8 cellular contexts compared by ENCODE assay signal in genomic region chr1:202135221-202135721, GRCh38. TPM values are rescaled to one million over a fixed set of nuclear protein-coding genes. Genes with fewer than 3 reads are reported as not detected.
A peak's percentile ranks its signal among the peaks of the same experiment; 100 is the strongest.
DNase-seq lines count a peak whose midpoint lies in the region; TF ChIP-seq lines count a peak whose summit lies in the region.

No MANE protein-coding gene starts in this region.

- in situ Hi-C loops in ACHN (cut with HindIII; ENCODE audit: low pct_ligation_motif_present, low pct_unique_long_range_greater_than_20kb, low sequenced_read_pairs) (no loop called here), GM13977 (cut with MboI; ENCODE audit: low pct_unique_long_range_greater_than_20kb, low sequenced_read_pairs, unreplicated experiment) (loop anchor here (10.0 kb wide), 1 partner anchor 240 kb away; no protein-coding TSS in a partner anchor), KBM-7 (cut with MboI; ENCODE audit: low pct_unique_long_range_greater_than_20kb, low sequenced_read_pairs) (no loop called here)

- TF ChIP-seq CTCF in GM13977 (IDR thresholded peaks at IDR 0.05; ENCODE audit: extremely low read depth, insufficient read depth, missing control alignments): peak; percentile 87
- peak; percentile 90 for TF ChIP-seq CTCF in fibroblast of the aortic adventitia (IDR thresholded peaks at IDR 0.05; ENCODE audit: insufficient read depth, low read length)
- peak; percentile 92 for TF ChIP-seq CTCF in neural crest cell (conservative IDR thresholded peaks at IDR 0.05)

- no peak overlapping the region for H3K4me3 ChIP-seq in fibroblast of the aortic adventitia (ENCODE audit: low read depth, low read length)

- H3K9me3 Mint-ChIP-seq in activated T-helper 1 cell treated with anti-CD3 and anti-CD28 coated beads, Interleukin-12 subunit alpha, Interleukin-12 subunit beta, Interleukin-2, Interleukin-4 antibody, amounts not matched to agents 30 ng/mL and 10 ng/mL and 1 ng/mL, durations not matched to agents 14 hours and 24 hours and 36 hours: no peaks in the 10 kb centered on the region
- H3K9me3 Mint-ChIP-seq in neural crest cell: no peaks in the 10 kb centered on the region

- H3K4me1 Mint-ChIP-seq in activated T-helper 1 cell treated with anti-CD3 and anti-CD28 coated beads, Interleukin-12 subunit alpha, Interleukin-12 subunit beta, Interleukin-2, Interleukin-4 antibody, amounts not matched to agents 30 ng/mL and 10 ng/mL and 1 ng/mL, durations not matched to agents 14 hours and 24 hours and 36 hours (ENCODE audit: low read depth): no peaks in the 10 kb centered on the region
- peaks cover 14% of the 10 kb centered on the region for H3K4me1 Mint-ChIP-seq in neural crest cell

- intact Hi-C loops in activated T-helper 1 cell treated with anti-CD3 and anti-CD28 coated beads, Interleukin-12 subunit alpha, Interleukin-12 subunit beta, Interleukin-2, Interleukin-4 antibody, amounts not matched to agents 30 ng/mL and 10 ng/mL and 1 ng/mL, durations not matched to agents 14 hours and 24 hours and 36 hours (cut with micrococcal nuclease): loop anchor here (1.0 kb wide), 4 partner anchors 8 to 239 kb away; no protein-coding TSS in a partner anchor

- H3K4me3 Mint-ChIP-seq in activated T-helper 1 cell treated with anti-CD3 and anti-CD28 coated beads, Interleukin-12 subunit alpha, Interleukin-12 subunit beta, Interleukin-2, Interleukin-4 antibody, amounts not matched to agents 30 ng/mL and 10 ng/mL and 1 ng/mL, durations not matched to agents 14 hours and 24 hours and 36 hours: no peak overlapping the region
- peak overlapping the region; percentile 68 for H3K4me3 Mint-ChIP-seq in neural crest cell

- no peak overlapping the region for H3K27ac Mint-ChIP-seq in activated T-helper 1 cell treated with anti-CD3 and anti-CD28 coated beads, Interleukin-12 subunit alpha, Interleukin-12 subunit beta, Interleukin-2, Interleukin-4 antibody, amounts not matched to agents 30 ng/mL and 10 ng/mL and 1 ng/mL, durations not matched to agents 14 hours and 24 hours and 36 hours
- no peak overlapping the region for H3K27ac Mint-ChIP-seq in neural crest cell (ENCODE audit: unreplicated experiment)

- peaks cover 10% of the 10 kb centered on the region for H3K36me3 Mint-ChIP-seq in activated T-helper 1 cell treated with anti-CD3 and anti-CD28 coated beads, Interleukin-12 subunit alpha, Interleukin-12 subunit beta, Interleukin-2, Interleukin-4 antibody, amounts not matched to agents 30 ng/mL and 10 ng/mL and 1 ng/mL, durations not matched to agents 14 hours and 24 hours and 36 hours (ENCODE audit: low read depth)
- peaks cover 4% of the 10 kb centered on the region for H3K36me3 Mint-ChIP-seq in neural crest cell (ENCODE audit: low read depth)

- DNase-seq in ACHN (peak; percentile 68), GM13977 (ENCODE audit: low spot score) (peak; percentile 93), KBM-7 (peak; percentile 75), OCI-M1 (lab: John Stamatoyannopoulos, UW) (peak; percentile 81), fibroblast of the aortic adventitia (ENCODE audit: low read depth) (peak; percentile 67), neural crest cell (ENCODE audit: low read depth, low spot score) (peak; percentile 58), GOT3 (lab: John Stamatoyannopoulos, UW) (no peak)
- peak; percentile 24 for DNase-seq in activated T-helper 1 cell treated with anti-CD3 and anti-CD28 coated beads, Interleukin-12 subunit alpha, Interleukin-12 subunit beta, Interleukin-2, Interleukin-4 antibody, amounts not matched to agents 30 ng/mL and 10 ng/mL and 1 ng/mL, durations not matched to agents 14 hours and 24 hours and 36 hours (ENCODE audit: low spot score)

- H3K27me3 Mint-ChIP-seq in activated T-helper 1 cell treated with anti-CD3 and anti-CD28 coated beads, Interleukin-12 subunit alpha, Interleukin-12 subunit beta, Interleukin-2, Interleukin-4 antibody, amounts not matched to agents 30 ng/mL and 10 ng/mL and 1 ng/mL, durations not matched to agents 14 hours and 24 hours and 36 hours (ENCODE audit: insufficient read depth): no peaks in the 10 kb centered on the region
- no peaks in the 10 kb centered on the region for H3K27me3 Mint-ChIP-seq in neural crest cell (ENCODE audit: low read depth)

RNA-seq across cellular contexts. Expression of gene ARL8A, which starts 9.3 kb away (rescaled TPM):
- 56.6 and 69.0 TPM in 2 replicates for total RNA-seq in activated T-helper 1 cell treated with anti-CD3 and anti-CD28 coated beads, Interleukin-12 subunit alpha, Interleukin-12 subunit beta, Interleukin-2, Interleukin-4 antibody, amounts not matched to agents 30 ng/mL and 10 ng/mL and 1 ng/mL, durations not matched to agents 14 hours and 24 hours and 36 hours
- 3.4 and 16.9 TPM in 2 replicates for total RNA-seq in fibroblast of the aortic adventitia (ENCODE audit: low replicate concordance)
- total RNA-seq in neural crest cell: 50.9 and 57.3 TPM in 2 replicates

RNA-seq across cellular contexts. Expression of gene GPR37L1, which starts 12.6 kb away (rescaled TPM):
- total RNA-seq in activated T-helper 1 cell treated with anti-CD3 and anti-CD28 coated beads, Interleukin-12 subunit alpha, Interleukin-12 subunit beta, Interleukin-2, Interleukin-4 antibody, amounts not matched to agents 30 ng/mL and 10 ng/mL and 1 ng/mL, durations not matched to agents 14 hours and 24 hours and 36 hours: not detected in 2 replicates
- total RNA-seq in fibroblast of the aortic adventitia (ENCODE audit: low replicate concordance) (not detected in 2 replicates), neural crest cell (0.05 TPM in 1 of 2 replicates, not detected in the other)

RNA-seq across cellular contexts. Expression of gene PTPN7, which starts 25.1 kb away (rescaled TPM):
- 584 and 597 TPM in 2 replicates for total RNA-seq in activated T-helper 1 cell treated with anti-CD3 and anti-CD28 coated beads, Interleukin-12 subunit alpha, Interleukin-12 subunit beta, Interleukin-2, Interleukin-4 antibody, amounts not matched to agents 30 ng/mL and 10 ng/mL and 1 ng/mL, durations not matched to agents 14 hours and 24 hours and 36 hours
- total RNA-seq in fibroblast of the aortic adventitia (ENCODE audit: low replicate concordance) (not detected in 2 replicates), neural crest cell (not detected in 2 replicates)

RNA-seq across cellular contexts. Expression of gene LGR6, which starts 58.3 kb away (rescaled TPM):
- not detected in 2 replicates for total RNA-seq in activated T-helper 1 cell treated with anti-CD3 and anti-CD28 coated beads, Interleukin-12 subunit alpha, Interleukin-12 subunit beta, Interleukin-2, Interleukin-4 antibody, amounts not matched to agents 30 ng/mL and 10 ng/mL and 1 ng/mL, durations not matched to agents 14 hours and 24 hours and 36 hours
- total RNA-seq in fibroblast of the aortic adventitia (ENCODE audit: low replicate concordance) (not detected in 2 replicates), neural crest cell (0.16 and 0.91 TPM in 2 replicates)

Comparison
In these comparisons a context has a peak if more than half of its experiments do, and no peak if none do; other contexts are left out.
1. RNA of gene PTPN7, which starts 25.1 kb away (total RNA-seq): 584 to 597 TPM in activated T-helper 1 cell treated with anti-CD3 and anti-CD28 coated beads, Interleukin-12 subunit alpha, Interleukin-12 subunit beta, Interleukin-2, Interleukin-4 antibody, amounts not matched to agents 30 ng/mL and 10 ng/mL and 1 ng/mL, durations not matched to agents 14 hours and 24 hours and 36 hours; not detected in fibroblast of the aortic adventitia and not detected in neural crest cell; every median in the first group is over 100 times any median in the second.
2. Peak in every context shown above with its lines, with median percentiles within 50 percentile points of each other: CTCF ChIP-seq.